Comparison of ENCODE assay signal across 8 cellular contexts in the genomic region with DNA sequence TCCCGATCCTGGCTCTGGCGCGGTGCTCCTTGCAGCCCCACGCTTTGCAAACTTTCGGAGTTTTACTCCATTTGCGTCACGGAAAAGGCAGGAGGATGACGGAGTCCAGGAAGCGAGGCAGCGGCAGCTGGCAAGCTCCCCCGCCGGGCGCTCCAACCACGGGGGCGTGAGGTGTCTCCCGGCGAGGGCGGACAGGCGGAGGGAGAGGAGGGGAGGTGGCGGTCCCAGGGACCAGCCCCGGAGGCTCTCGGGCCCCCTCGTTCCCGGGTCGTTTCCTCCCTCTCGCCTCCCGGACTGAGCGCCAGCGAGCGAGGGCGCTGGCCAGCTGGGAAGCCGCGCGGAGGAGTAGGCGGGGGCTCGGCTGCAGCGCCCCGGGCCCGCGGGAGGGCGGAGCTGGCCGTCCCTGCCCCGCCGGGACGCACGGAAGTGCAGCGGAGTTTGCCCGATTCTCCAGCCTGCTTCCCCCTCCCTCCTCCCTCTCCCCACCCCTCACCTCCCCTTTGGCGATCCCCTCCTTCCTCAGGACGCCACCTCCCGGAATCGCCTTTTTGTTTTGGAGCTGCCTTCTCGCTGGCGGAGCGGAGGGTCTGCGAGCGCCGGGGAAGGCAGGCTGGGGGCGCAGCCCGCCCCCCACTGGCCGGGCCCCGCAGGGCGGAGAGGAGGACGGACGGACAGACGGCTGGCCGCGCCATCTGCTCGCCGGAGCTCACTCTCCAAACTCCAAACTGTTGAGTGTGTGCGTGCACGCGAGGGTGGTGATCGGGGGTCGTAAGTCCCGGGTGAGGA. TPM values are rescaled to one million over a fixed set of nuclear protein-coding genes. Genes with fewer than 3 reads are reported as not detected.
DNase-seq lines count a peak whose midpoint lies in the region; ATAC-seq and TF ChIP-seq lines count a peak whose summit lies in the region.

A gene with protein sequence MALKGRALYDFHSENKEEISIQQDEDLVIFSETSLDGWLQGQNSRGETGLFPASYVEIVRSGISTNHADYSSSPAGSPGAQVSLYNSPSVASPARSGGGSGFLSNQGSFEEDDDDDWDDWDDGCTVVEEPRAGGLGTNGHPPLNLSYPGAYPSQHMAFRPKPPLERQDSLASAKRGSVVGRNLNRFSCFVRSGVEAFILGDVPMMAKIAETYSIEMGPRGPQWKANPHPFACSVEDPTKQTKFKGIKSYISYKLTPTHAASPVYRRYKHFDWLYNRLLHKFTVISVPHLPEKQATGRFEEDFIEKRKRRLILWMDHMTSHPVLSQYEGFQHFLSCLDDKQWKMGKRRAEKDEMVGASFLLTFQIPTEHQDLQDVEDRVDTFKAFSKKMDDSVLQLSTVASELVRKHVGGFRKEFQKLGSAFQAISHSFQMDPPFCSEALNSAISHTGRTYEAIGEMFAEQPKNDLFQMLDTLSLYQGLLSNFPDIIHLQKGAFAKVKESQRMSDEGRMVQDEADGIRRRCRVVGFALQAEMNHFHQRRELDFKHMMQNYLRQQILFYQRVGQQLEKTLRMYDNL (plus strand): TSS at position 543 of the 786 bp plus-strand sequence. CDS start 1,191 bp downstream, outside the sequence.

- CTCF ChIA-PET in Caco-2 (lab: Charles Lee): interaction anchor here (0.6 to 2.4 kb wide), 17 partner anchors 8 to 691 kb away, joined by 3 to 18 read pairs (median 5); a partner anchor contains a TSS

- H3K27ac ChIP-seq in neutrophil (peak within 1 kb of the TSS; percentile 13), thoracic aorta (peak within 1 kb of the TSS; percentile 92 to 98)

- peaks cover 1% of the 10 kb centered on the region; the same call in 1 of the 2 replicates for H3K36me3 ChIP-seq in Caco-2 (ENCODE audit: control insufficient read depth, insufficient read depth, low read length)
- no peaks in the 10 kb centered on the region for H3K36me3 ChIP-seq in neutrophil
- H3K36me3 ChIP-seq in thoracic aorta: no peaks in the 10 kb centered on the region

- ATAC-seq in HG03175 (IDR thresholded peaks at IDR 0.05; ENCODE audit: unreplicated experiment) (peak; percentile 48), thoracic aorta (ENCODE audit: insufficient number of reproducible peaks, low FRiP score, low read depth) (peak; percentile 56)

- H3K27me3 Mint-ChIP-seq in Caco-2 (ENCODE audit: insufficient read depth, unreplicated experiment): no peaks in the 10 kb centered on the region
- H3K27me3 Mint-ChIP-seq in activated naive CD8-positive, alpha-beta T cell treated with anti-CD3 and anti-CD28 coated beads for 36 hours: no peaks in the 10 kb centered on the region

- H3K4me3 Mint-ChIP-seq in Caco-2 (ENCODE audit: unreplicated experiment): peak within 1 kb of the TSS; percentile 75
- H3K4me3 Mint-ChIP-seq in activated naive CD8-positive, alpha-beta T cell treated with anti-CD3 and anti-CD28 coated beads for 36 hours: peak within 1 kb of the TSS; percentile 87

- H3K9me3 Mint-ChIP-seq in Caco-2 (ENCODE audit: unreplicated experiment): no peaks in the 10 kb centered on the region
- no peaks in the 10 kb centered on the region for H3K9me3 Mint-ChIP-seq in activated naive CD8-positive, alpha-beta T cell treated with anti-CD3 and anti-CD28 coated beads for 36 hours

- no peaks in the 10 kb centered on the region for H3K9me3 ChIP-seq in Caco-2
- H3K9me3 ChIP-seq in neutrophil: no peaks in the 10 kb centered on the region
- no peaks in the 10 kb centered on the region for H3K9me3 ChIP-seq in thoracic aorta

- peaks cover 45% of the 10 kb centered on the region for H3K4me1 ChIP-seq in Caco-2
- H3K4me1 ChIP-seq in neutrophil (ENCODE audit: control insufficient read depth in 1 of 2, insufficient read depth in 1 of 2, low read depth in 1 of 2, low read length in 1 of 2): peaks cover 16 to 17% of the 10 kb centered on the region in 2 experiments
- peaks cover 17 to 53% of the 10 kb centered on the region in 2 donors for H3K4me1 ChIP-seq in thoracic aorta (ENCODE audit: control insufficient read depth in 1 of 2, low read depth in 2 of 2)

- intact Hi-C loops in Caco-2 (cut with micrococcal nuclease; ENCODE audit: unreplicated experiment): loop anchor here (1.0 to 2.0 kb wide), 3 partner anchors 7 to 36 kb away; a partner anchor contains a TSS

- POLR2A ChIA-PET in Caco-2 (lab: Charles Lee): interaction anchor here (0.5 to 1.5 kb wide), 13 partner anchors 9 to 444 kb away, joined by 3 to 13 read pairs (median 6); a partner anchor contains a TSS

- H3K4me3 ChIP-seq in Caco-2 (ENCODE audit: low read depth, low read length) (peak within 1 kb of the TSS; percentile 66), neutrophil (ENCODE audit: low read depth in 1 of 2, low read length in 1 of 2) (peak within 1 kb of the TSS; percentile 74 to 93), thoracic aorta (peak within 1 kb of the TSS; percentile 79)

- H3K27me3 ChIP-seq in Caco-2 (replicated peaks; ENCODE audit: control insufficient read depth, insufficient read depth, low read length): no peaks in the 10 kb centered on the region
- H3K27me3 ChIP-seq in neutrophil: peaks cover 57% of the 10 kb centered on the region
- H3K27me3 ChIP-seq in thoracic aorta (replicated peaks; ENCODE audit: insufficient read depth): no peaks in the 10 kb centered on the region

- BruUV-seq in Caco-2 (replicated peaks; lab: Mats Ljungman, UMichigan): no TSS peak

- TF ChIP-seq CTCF in Caco-2 (IDR thresholded peaks at IDR 0.05; ENCODE audit: insufficient read depth in 1 of 2, low read depth in 1 of 2, low read length in 1 of 2, severe bottlenecking in 1 of 2, unreplicated experiment in 1 of 2) (peak in 1 of 2 experiments; percentile 51), neutrophil (IDR thresholded peaks at IDR 0.05) (peak; percentile 12), thoracic aorta (IDR thresholded peaks at IDR 0.05) (peak; percentile 46)

- H3K36me3 Mint-ChIP-seq in Caco-2 (ENCODE audit: insufficient read depth, unreplicated experiment): peaks cover 20% of the 10 kb centered on the region
- H3K36me3 Mint-ChIP-seq in activated naive CD8-positive, alpha-beta T cell treated with anti-CD3 and anti-CD28 coated beads for 36 hours: no peaks in the 10 kb centered on the region

- H3K27ac Mint-ChIP-seq in Caco-2 (ENCODE audit: unreplicated experiment): peak within 1 kb of the TSS; percentile 89
- H3K27ac Mint-ChIP-seq in activated naive CD8-positive, alpha-beta T cell treated with anti-CD3 and anti-CD28 coated beads for 36 hours: peak within 1 kb of the TSS; percentile 73

- DNase-seq in Caco-2 (peak; percentile 88), SK-N-DZ (ENCODE audit: low spot score) (peak; percentile 66), glomerular visceral epithelial cell (ENCODE audit: extremely low spot score) (peak; percentile 85), thoracic aorta (ENCODE audit: low spot score) (no peak), GF-D8 (lab: John Stamatoyannopoulos, UW) (no peak)
- DNase-seq in activated naive CD8-positive, alpha-beta T cell treated with anti-CD3 and anti-CD28 coated beads for 36 hours: peak; percentile 73

- peaks cover 24% of the 10 kb centered on the region for H3K4me1 Mint-ChIP-seq in Caco-2 (ENCODE audit: low read depth, unreplicated experiment)
- H3K4me1 Mint-ChIP-seq in activated naive CD8-positive, alpha-beta T cell treated with anti-CD3 and anti-CD28 coated beads for 36 hours: peaks cover 30% of the 10 kb centered on the region

RNA-seq across cellular contexts. Expression of the gene that starts here (rescaled TPM):
- total RNA-seq in Caco-2 (2022) (17.9 and 19.4 TPM in 2 replicates), thoracic aorta (10 to 100 TPM; 45.1 to 57.3 TPM)
- polyA plus RNA-seq in SK-N-DZ (2014; cell fraction: cytosol; rRNA removed): 3.5 and 4.2 TPM in 2 replicates
- polyA plus RNA-seq in SK-N-DZ (2014; cell fraction: nucleus; rRNA removed): 7.1 and 10.5 TPM in 2 replicates
- total RNA-seq in activated naive CD8-positive, alpha-beta T cell treated with anti-CD3 and anti-CD28 coated beads for 36 hours: 1 to 10 TPM; 2.6 to 3.3 TPM

Comparison
In these comparisons a context has a peak if more than half of its experiments do, and no peak if none do; other contexts are left out.
1. DNase-seq: peak in Caco-2 (2 of 2), SK-N-DZ (single experiment), activated naive CD8-positive, alpha-beta T cell treated with anti-CD3 and anti-CD28 coated beads for 36 hours (single experiment) and glomerular visceral epithelial cell (single experiment); none in thoracic aorta (single experiment) and GF-D8 (single experiment).
2. Peak in every context shown above with its lines, with median percentiles within 50 percentile points of each other: H3K4me3 ChIP-seq.